Comparison of ENCODE assay signal across 14 cellular contexts in genomic region chr17:61425682-61426481, GRCh38. TPM values are rescaled to one million over a fixed set of nuclear protein-coding genes. Genes with fewer than 3 reads are reported as not detected.
DNase-seq lines count a peak whose midpoint lies in the region; ATAC-seq and TF ChIP-seq lines count a peak whose summit lies in the region.
"Had no signal": no experiment of that assay in that cellular context is flagged by ENCODE, and none has a peak within 500 bp of the region (broad histone marks: within the 10 kb centered on the region; RNA-seq: fewer than 3 reads in every experiment).

No MANE protein-coding gene starts in this region.

- DNase-seq in NCI-H748 (lab: John Stamatoyannopoulos, UW; ENCODE audit: unreplicated experiment): peak; percentile 18
- no peak for DNase-seq in NCI-H748 treated with DMSO at 0.1 percent for 48 hours (lab: John Stamatoyannopoulos, UW)
- DNase-seq in MG63: peak; percentile 26
- no peak for DNase-seq in brain microvascular endothelial cell
- DNase-seq in trophoblast cell: no peak
- DNase-seq in AG08395 (ENCODE audit: low spot score): no peak
- DNase-seq in colonic mucosa: no peak
- DNase-seq: natural killer cell, NCI-H1048, small intestine, tibial artery had no signal

- no CpG with 5 or more reads among the region's 11 CpGs for WGBS in trophoblast cell (ENCODE audit: extremely low coverage, insufficient coverage, insufficient read length)

- peaks cover 3% of the 10 kb centered on the region; the same call in 1 of the 2 replicates for H3K27me3 ChIP-seq in MG63
- H3K27me3 ChIP-seq in brain microvascular endothelial cell (replicated peaks): peaks cover 4% of the 10 kb centered on the region
- H3K27me3 ChIP-seq in trophoblast cell (ENCODE audit: insufficient read depth, low read length): peaks cover 2% of the 10 kb centered on the region
- H3K27me3 ChIP-seq in colonic mucosa: no peaks in the 10 kb centered on the region

- H3K79me1 ChIP-seq in trophoblast cell (ENCODE audit: low read length): peaks cover 2% of the 10 kb centered on the region

- H3K4me3 ChIP-seq in MG63 (no peak overlapping the region), brain microvascular endothelial cell (ENCODE audit: low read depth, low read length) (no peak overlapping the region), trophoblast cell (ENCODE audit: low read depth, low read length) (no peak overlapping the region), colonic mucosa (no peak overlapping the region)
- H3K4me3 ChIP-seq: tibial artery had no signal

- H3K4me1 ChIP-seq in trophoblast cell (ENCODE audit: control insufficient read depth in 1 of 2, insufficient read depth in 2 of 2, low read length in 2 of 2) (peaks cover 0 to 9% of the 10 kb centered on the region in 2 experiments), colonic mucosa (no peaks in the 10 kb centered on the region)
- H3K4me1 ChIP-seq: tibial artery had no signal

- H3K18ac ChIP-seq in trophoblast cell (ENCODE audit: low read length): no peak overlapping the region

- intact Hi-C loops in colonic mucosa (cut with DNase I): no loop called here

- H3K23ac ChIP-seq in trophoblast cell (ENCODE audit: low read length): no peak overlapping the region

- no peak overlapping the region for H3K9ac ChIP-seq in trophoblast cell (ENCODE audit: low read length)
- H3K9ac ChIP-seq in colonic mucosa (ENCODE audit: low read depth in 2 of 2, low read length in 2 of 2): no peak overlapping the region

- H3K4me2 ChIP-seq in trophoblast cell (ENCODE audit: low read length): no peak overlapping the region

- H3K27ac ChIP-seq in brain microvascular endothelial cell (no peak overlapping the region), trophoblast cell (ENCODE audit: low read depth, low read length) (no peak overlapping the region), colonic mucosa (no peak overlapping the region)
- H3K27ac ChIP-seq: HL-60, tibial artery had no signal

- no peak for ATAC-seq in GM21529 (IDR thresholded peaks at IDR 0.05; ENCODE audit: unreplicated experiment)
- ATAC-seq: natural killer cell had no signal

- H2BK120ac ChIP-seq in trophoblast cell (ENCODE audit: insufficient read depth, low read length, poor library complexity): no peak overlapping the region

- no peak overlapping the region for H3K4ac ChIP-seq in trophoblast cell (ENCODE audit: low read depth, low read length)

- peak overlapping the region; percentile 0 for H2BK12ac ChIP-seq in trophoblast cell (ENCODE audit: low read length)

- H3K9me3 ChIP-seq in MG63 (no peaks in the 10 kb centered on the region), trophoblast cell (ENCODE audit: insufficient read depth, low read depth, low read length) (no peaks in the 10 kb centered on the region), colonic mucosa (no peaks in the 10 kb centered on the region)
- H3K9me3 ChIP-seq: tibial artery had no signal

- H3K79me2 ChIP-seq in trophoblast cell (ENCODE audit: control insufficient read depth, insufficient read depth, low read length, poor library complexity): no peaks in the 10 kb centered on the region

- H2BK5ac ChIP-seq in trophoblast cell (ENCODE audit: low read depth, low read length, poor library complexity): no peak overlapping the region

- H4K12ac ChIP-seq in trophoblast cell (ENCODE audit: low read depth, low read length): no peak overlapping the region

- H4K8ac ChIP-seq in trophoblast cell (ENCODE audit: low read depth, low read length): no peak overlapping the region

- H4K91ac ChIP-seq in trophoblast cell (ENCODE audit: low read depth, low read length): no peak overlapping the region

- in situ Hi-C loops in brain microvascular endothelial cell (cut with HindIII; ENCODE audit: low pct_ligation_motif_present, low sequenced_read_pairs): no loop called here

- no peak overlapping the region for H3K14ac ChIP-seq in trophoblast cell (ENCODE audit: low read length)

- no peaks in the 10 kb centered on the region for H3K36me3 ChIP-seq in MG63
- H3K36me3 ChIP-seq in brain microvascular endothelial cell (replicated peaks): no peaks in the 10 kb centered on the region
- no peaks in the 10 kb centered on the region for H3K36me3 ChIP-seq in trophoblast cell (ENCODE audit: control insufficient read depth in 1 of 2, insufficient read depth in 2 of 2, low read length in 2 of 2)
- no peaks in the 10 kb centered on the region for H3K36me3 ChIP-seq in colonic mucosa
- H3K36me3 ChIP-seq: tibial artery had no signal

- no peak overlapping the region for H2AK5ac ChIP-seq in trophoblast cell (ENCODE audit: low read length)

- H2AFZ ChIP-seq in trophoblast cell (ENCODE audit: insufficient read depth, low read length, poor library complexity): no peak overlapping the region

- peak; percentile 36 for TF ChIP-seq CTCF in brain microvascular endothelial cell (IDR thresholded peaks at IDR 0.05; ENCODE audit: low read depth, low read length, missing control alignments)
- no peak for TF ChIP-seq CTCF in colonic mucosa (IDR thresholded peaks at IDR 0.05)

RNA-seq across cellular contexts. Expression of gene TBX2, which starts 26.2 kb away (rescaled TPM):
- 1.8 and 8.3 TPM in 2 replicates for total RNA-seq in MG63 (2014; rRNA removed; shearing (Covaris generic); ENCODE audit: low replicate concordance)
- 2.7 and 3.0 TPM in 2 replicates for polyA plus RNA-seq in trophoblast cell (2013)
- 1 to 10 TPM; 5.0 to 5.3 TPM for total RNA-seq in colonic mucosa
- total RNA-seq: activated CD8-positive, alpha-beta memory T cell treated with anti-CD3 and anti-CD28 coated beads for 36 hours had no signal

RNA-seq across cellular contexts. Expression of gene TBX4, which starts 26.3 kb away (rescaled TPM):
- total RNA-seq in MG63 (2014; rRNA removed; shearing (Covaris generic); ENCODE audit: low replicate concordance): 0.76 and 0.89 TPM in 2 replicates
- 0.93 and 0.97 TPM in 2 replicates for polyA plus RNA-seq in trophoblast cell (2013)
- not detected for total RNA-seq in colonic mucosa
- total RNA-seq: activated CD8-positive, alpha-beta memory T cell treated with anti-CD3 and anti-CD28 coated beads for 36 hours; natural killer cell had no signal
- polyA plus RNA-seq: small intestine had no signal

Comparison
In these comparisons a context has a peak if more than half of its experiments do, and no peak if none do; other contexts are left out.
1. DNase-seq: peak in NCI-H748 (single experiment) and MG63 (single experiment); none in NCI-H748 treated with DMSO at 0.1 percent for 48 hours (single experiment), brain microvascular endothelial cell (single experiment), trophoblast cell (0 of 2), AG08395 (single experiment) and colonic mucosa (single experiment).